In the genomic region with DNA sequence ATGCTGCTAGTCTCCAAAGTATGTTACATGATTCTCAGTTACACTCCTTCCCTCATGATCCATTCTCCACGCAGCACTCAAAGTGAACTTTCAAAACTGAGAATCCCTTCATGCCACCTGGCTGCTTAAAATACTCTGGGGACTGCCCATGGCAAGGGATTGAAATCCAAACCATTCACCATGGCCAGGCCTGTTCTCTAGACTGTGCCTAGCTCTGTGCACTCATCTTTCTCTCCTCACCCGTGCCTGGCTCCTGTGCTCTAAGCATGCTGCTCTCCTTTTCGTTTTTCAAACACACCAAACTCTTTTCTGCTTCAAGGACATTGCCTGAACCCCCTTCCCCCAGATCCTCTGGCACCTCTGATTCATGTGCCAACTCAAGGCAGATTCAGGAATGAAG, we compare ENCODE assay signal across 1 cellular context.
TF ChIP-seq lines count a peak whose summit lies in the region.

No MANE protein-coding gene starts in this region.

TF ChIP-seq in HepG2, 621 proteins besides CTCF, POLR2A, EP300 and RAD21 (continued from another document):
- no peak for TF ChIP-seq MIER2 (CRISPR knock-in tag; IDR thresholded peaks at IDR 0.05)
- TF ChIP-seq MTA1 (CRISPR knock-in tag; IDR thresholded peaks at IDR 0.05; ENCODE audit: borderline replicate concordance), result no peak
- no peak for TF ChIP-seq MBNL3 (CRISPR knock-in tag; conservative IDR thresholded peaks at IDR 0.05)
